Comparison of ENCODE assay signal across 1 cellular context in genomic region chr22:38694945-38695344, GRCh38.
TF ChIP-seq lines count a peak whose summit lies in the region.

No MANE protein-coding gene starts in this region.

TF ChIP-seq in endothelial cell of umbilical vein, 7 proteins besides CTCF, POLR2A, EP300 and RAD21:
- no peak for TF ChIP-seq FOS (IDR thresholded peaks at IDR 0.05; ENCODE audit: borderline replicate concordance, insufficient read depth, low read length)
- TF ChIP-seq MAX (IDR thresholded peaks at IDR 0.05; ENCODE audit: insufficient read depth, insufficient read length): no peak
- peak; percentile 26 for TF ChIP-seq POLR2AphosphoS5 (IDR thresholded peaks at IDR 0.05; ENCODE audit: insufficient read depth, low read depth, low read length)
- no peak for TF ChIP-seq EZH2 (IDR thresholded peaks at IDR 0.05; ENCODE audit: borderline replicate concordance, low read depth, low read length, severe bottlenecking)
- TF ChIP-seq GATA2 (IDR thresholded peaks at IDR 0.05; ENCODE audit: insufficient read depth, insufficient read length, low read depth, low read length): peak; percentile 75
- peak; percentile 47 for TF ChIP-seq JUN (IDR thresholded peaks at IDR 0.05; ENCODE audit: borderline replicate concordance, insufficient read depth, insufficient read length, low read depth)
- no peak for TF ChIP-seq MYC (IDR thresholded peaks at IDR 0.05; ENCODE audit: low read depth, low read length)
TF ChIP-seq in endothelial cell of umbilical vein: peak in this region for 3.
